Comparison of ENCODE assay signal across 21 cellular contexts in genomic region chr16:88447881-88448280, GRCh38.
"Had no signal": no experiment of that assay in that cellular context is flagged by ENCODE, and none has a peak within 500 bp of the region (broad histone marks: within the 10 kb centered on the region; RNA-seq: fewer than 3 reads in every experiment).

No MANE protein-coding gene starts in this region.

- DNase-seq: cortex of kidney; hypothalamus; immature natural killer cell; islet precursor cell; kidney glomerular epithelial cell; left ventricle myocardium superior; mesenchymal stem cell; mucosa of descending colon; naive B cell; sigmoid colon; stimulated activated CD4-positive, alpha-beta T cell treated with anti-CD3 and anti-CD28 coated beads, Interleukin-15, amount 100 ng/mL, for 24 hours; stimulated activated CD4-positive, alpha-beta T cell treated with anti-CD3 and anti-CD28 coated beads, Interleukin-2, amount 100 ng/mL, for 48 hours; stimulated activated naive CD4-positive, alpha-beta T cell; stimulated activated naive CD8-positive, alpha-beta T cell treated with anti-CD3 and anti-CD28 coated beads, Interleukin-15, amount 100 ng/mL, for 72 hours; transverse colon; upper lobe of right lung; uterus had no signal

- H3K79me2 ChIP-seq: parathyroid adenoma had no signal

- H3K36me3 ChIP-seq: right atrium auricular region, sigmoid colon, suprapubic skin, transverse colon, upper lobe of right lung, uterus had no signal

- H3K4me3 ChIP-seq: mucosa of descending colon, right atrium auricular region, sigmoid colon, suprapubic skin, transverse colon, upper lobe of right lung, uterus had no signal

- H3K9me3 ChIP-seq: mucosa of descending colon, right atrium auricular region, sigmoid colon, suprapubic skin, transverse colon, upper lobe of right lung, uterus had no signal

- ATAC-seq: left ventricle myocardium superior; mucosa of descending colon; natural killer cell treated with Interleukin-12 subunit alpha and Interleukin-12 subunit beta and Interleukin-15 and Interleukin-18, amount 100 ng/mL, for 72 hours; stimulated activated naive CD8-positive, alpha-beta T cell treated with anti-CD3 and anti-CD28 coated beads, Interleukin-15, amount 100 ng/mL, for 72 hours; upper lobe of right lung had no signal

- H3K27me3 ChIP-seq: right atrium auricular region, transverse colon, upper lobe of right lung, uterus had no signal

- H3K27ac ChIP-seq: parathyroid adenoma, right atrium auricular region, sigmoid colon, suprapubic skin, transverse colon, upper lobe of right lung, uterus had no signal

- H3K9ac ChIP-seq: parathyroid adenoma had no signal

- H2AFZ ChIP-seq: parathyroid adenoma had no signal
